In the genomic region with DNA sequence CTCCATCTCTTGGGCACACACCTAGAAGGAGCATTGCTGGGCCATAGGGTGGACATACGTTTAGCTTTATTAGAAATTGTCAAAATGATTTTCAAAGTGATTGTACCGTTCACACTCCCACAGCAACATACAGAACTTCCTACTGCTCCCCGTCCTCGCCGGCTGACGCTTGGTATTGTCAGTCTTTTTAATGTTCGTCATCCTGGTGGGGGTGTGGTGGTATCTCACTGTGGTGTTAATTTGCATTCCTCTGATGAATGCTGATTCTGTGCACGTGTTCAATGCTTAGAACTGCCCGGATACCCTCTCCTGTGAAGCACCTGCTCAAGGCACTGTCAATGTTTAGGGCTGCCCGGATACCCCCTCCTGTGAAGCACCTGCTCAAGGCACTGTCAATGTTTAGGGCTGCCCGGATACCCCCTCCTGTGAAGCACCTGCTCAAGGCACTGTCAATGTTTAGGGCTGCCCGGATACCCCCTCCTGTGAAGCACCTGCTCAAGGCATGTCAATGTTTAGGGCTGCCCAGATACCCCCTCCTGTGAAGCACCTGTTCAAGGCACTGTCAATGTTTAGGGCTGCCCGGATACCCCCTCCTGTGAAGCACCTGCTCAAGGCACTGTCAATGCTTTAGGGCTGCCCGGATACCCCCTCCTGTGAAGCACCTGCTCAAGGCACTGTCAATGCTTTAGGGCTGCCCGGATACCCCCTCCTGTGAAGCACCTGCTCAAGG, we compare ENCODE assay signal across 2 cellular contexts.
TF ChIP-seq lines count a peak whose summit lies in the region.

No MANE protein-coding gene starts in this region.

TF ChIP-seq in HEK293, 187 proteins besides CTCF, POLR2A, EP300 and RAD21:
- TF ChIP-seq ZIC2 (tag by site-specific recombination; IDR thresholded peaks at IDR 0.05) (peak; percentile 18; the same call in 1 of the 2 replicates), ZNF184 (tag by site-specific recombination; IDR thresholded peaks at IDR 0.05) (peak; percentile 96)

TF ChIP-seq in H1, 55 proteins besides CTCF, POLR2A, EP300 and RAD21:
- TF ChIP-seq TCF12 (IDR thresholded peaks at IDR 0.05; ENCODE audit: low read depth, low read length) = 0 out of 2 replicates have a peak, but pooled peaks have one; percentile 28
